Comparison of ENCODE assay signal across 8 cellular contexts in the genomic region with DNA sequence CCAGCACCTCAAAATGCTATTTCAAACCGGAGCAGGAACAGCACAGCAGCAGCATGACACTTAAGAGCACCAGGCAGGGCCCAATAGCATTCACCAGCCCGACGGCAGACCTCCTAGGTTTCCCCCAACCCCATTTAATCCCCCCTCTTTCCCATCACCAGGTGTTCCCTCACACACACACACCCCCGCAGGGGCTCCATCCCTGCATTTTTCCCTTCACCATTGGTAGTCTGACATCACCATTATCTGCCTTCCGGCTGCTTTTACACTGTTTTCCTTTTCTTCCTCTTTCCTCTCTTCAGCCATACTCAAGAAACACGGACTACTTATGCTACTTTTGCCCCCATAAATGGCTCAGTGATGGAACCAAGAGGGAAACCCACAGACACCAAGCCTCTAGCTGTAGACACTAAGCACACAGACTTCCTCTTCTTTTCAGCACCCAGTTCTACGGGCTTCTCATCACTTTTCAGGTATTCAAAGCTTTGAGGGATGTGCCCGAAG.
DNase-seq lines count a peak whose midpoint lies in the region; ATAC-seq and TF ChIP-seq lines count a peak whose summit lies in the region.

No MANE protein-coding gene starts in this region.

- peak overlapping the region; percentile 92 for H3K4me2 ChIP-seq in Loucy (ENCODE audit: low read depth, low read length, poor library complexity, severe bottlenecking)

- no peak for TF ChIP-seq CTCF in AG10803 (conservative IDR thresholded peaks at IDR 0.05; ENCODE audit: low read length)
- no peak for TF ChIP-seq CTCF in Loucy (conservative IDR thresholded peaks at IDR 0.05; ENCODE audit: low read length)
- no peak for TF ChIP-seq CTCF in choroid plexus epithelial cell (conservative IDR thresholded peaks at IDR 0.05; ENCODE audit: low read depth, low read length)
- TF ChIP-seq CTCF in mesothelial cell of epicardium (IDR thresholded peaks at IDR 0.05; ENCODE audit: unreplicated experiment) = no peak

- no peak overlapping the region for H3K27ac Mint-ChIP-seq in mesothelial cell of epicardium

- H3K4me3 ChIP-seq in AG10803 (ENCODE audit: low read length) (peak overlapping the region; percentile 78), Loucy (ENCODE audit: low read length, poor library complexity, severe bottlenecking) (peak overlapping the region; percentile 89), choroid plexus epithelial cell (ENCODE audit: low read depth, low read length) (peak overlapping the region; percentile 83)

- no peaks in the 10 kb centered on the region for H3K27me3 ChIP-seq in Loucy (ENCODE audit: insufficient read depth, low read length, poor library complexity, severe bottlenecking)

- peaks cover 24% of the 10 kb centered on the region for H3K4me1 ChIP-seq in Loucy (ENCODE audit: insufficient read depth, low read length, poor library complexity, severe bottlenecking)

- no peaks in the 10 kb centered on the region for H3K27me3 Mint-ChIP-seq in mesothelial cell of epicardium (ENCODE audit: low read depth)

- peaks cover 4% of the 10 kb centered on the region for H3K36me3 Mint-ChIP-seq in mesothelial cell of epicardium

- H3K4me3 Mint-ChIP-seq in mesothelial cell of epicardium = peak overlapping the region; percentile 90

- no peak for ATAC-seq in HG03378 (IDR thresholded peaks at IDR 0.05; ENCODE audit: unreplicated experiment)

- H3K9ac ChIP-seq in Loucy (ENCODE audit: low read depth, low read length, poor library complexity, severe bottlenecking) = peak overlapping the region; percentile 85

- H3K79me2 ChIP-seq in Loucy (ENCODE audit: insufficient read depth, low read length) = peaks cover 15% of the 10 kb centered on the region

- H4K20me1 ChIP-seq in Loucy (ENCODE audit: insufficient read depth, low read length, poor library complexity, severe bottlenecking) = no peaks in the 10 kb centered on the region

- H3K9me2 ChIP-seq in Loucy (replicated peaks; ENCODE audit: low read depth, low read length) = no peaks in the 10 kb centered on the region

- H3K36me3 ChIP-seq in Loucy (ENCODE audit: insufficient read depth, low read length) = no peaks in the 10 kb centered on the region

- no peaks in the 10 kb centered on the region for H3K9me3 ChIP-seq in Loucy (ENCODE audit: insufficient read depth, low read depth, low read length)

- DNase-seq in AG10803 (ENCODE audit: low read depth) = no peak
- DNase-seq in choroid plexus epithelial cell (ENCODE audit: low read depth) = peak; percentile 30
- DNase-seq in mesothelial cell of epicardium (ENCODE audit: low spot score in 2 of 2, unreplicated experiment in 2 of 2) = no peak
- no peak for DNase-seq in superior temporal gyrus (ENCODE audit: extremely low spot score)
- DNase-seq in HCEC 1CT = no peak
- DNase-seq in NCI-H2029 treated with DMSO at 0.1 percent for 48 hours (lab: John Stamatoyannopoulos, UW) = no peak

- peaks cover 3% of the 10 kb centered on the region for H3K9me3 Mint-ChIP-seq in mesothelial cell of epicardium

- H3F3A ChIP-seq in Loucy (ENCODE audit: low read depth) = no peaks in the 10 kb centered on the region

- peaks cover 33% of the 10 kb centered on the region for H3K4me1 Mint-ChIP-seq in mesothelial cell of epicardium

- no peak overlapping the region for H2AFZ ChIP-seq in Loucy (ENCODE audit: low read length)
